16 cellular contexts compared by ENCODE assay signal in genomic region chr1:239237912-239238311, GRCh38.
"Had no signal": no experiment of that assay in that cellular context is flagged by ENCODE, and none has a peak within 500 bp of the region (broad histone marks: within the 10 kb centered on the region; RNA-seq: fewer than 3 reads in every experiment).

No MANE protein-coding gene starts in this region.

- ATAC-seq: activated naive CD4-positive, alpha-beta T cell treated with anti-CD3 and anti-CD28 coated beads, Interleukin-2, amount 50 U/mL, for 72 hours; activated T-cell treated with anti-CD3 and anti-CD28 coated beads, Interleukin-2, amount 50 U/mL, for 4 hours; effector memory CD8-positive, alpha-beta T cell; left colon had no signal

- H3K27me3 Mint-ChIP-seq: activated CD4-positive, alpha-beta memory T cell treated with anti-CD3 and anti-CD28 coated beads for 36 hours; dendritic cell treated with granulocyte-macrophage colony-stimulating factor and Interleukin-4, amounts not matched to agents 40 ng/mL and 50 ng/mL, for 4 days; effector memory CD8-positive, alpha-beta T cell; naive B cell had no signal

- H3K4me1 Mint-ChIP-seq: naive B cell had no signal

- H3K4me3 ChIP-seq: lung, thyroid gland had no signal

- FAIRE-seq: small intestine, urothelium cell line had no signal

- H3K36me3 Mint-ChIP-seq: activated CD4-positive, alpha-beta memory T cell treated with anti-CD3 and anti-CD28 coated beads for 36 hours; activated naive CD4-positive, alpha-beta T cell treated with anti-CD3 and anti-CD28 coated beads, Interleukin-2, amount 50 U/mL, for 72 hours; naive B cell had no signal

- H3K4me3 Mint-ChIP-seq: activated CD4-positive, alpha-beta memory T cell treated with anti-CD3 and anti-CD28 coated beads for 36 hours; activated T-cell treated with anti-CD3 and anti-CD28 coated beads, Interleukin-2, amount 50 U/mL, for 4 hours; dendritic cell treated with granulocyte-macrophage colony-stimulating factor and Interleukin-4, amounts not matched to agents 40 ng/mL and 50 ng/mL, for 4 days; effector memory CD8-positive, alpha-beta T cell; naive B cell had no signal

- H3K27ac Mint-ChIP-seq: activated CD4-positive, alpha-beta memory T cell treated with anti-CD3 and anti-CD28 coated beads for 36 hours; activated naive CD4-positive, alpha-beta T cell treated with anti-CD3 and anti-CD28 coated beads, Interleukin-2, amount 50 U/mL, for 72 hours; dendritic cell treated with granulocyte-macrophage colony-stimulating factor and Interleukin-4, amounts not matched to agents 40 ng/mL and 50 ng/mL, for 4 days; effector memory CD8-positive, alpha-beta T cell; naive B cell had no signal

- DNase-seq: activated CD4-positive, alpha-beta memory T cell treated with anti-CD3 and anti-CD28 coated beads for 36 hours; activated effector memory CD4-positive, alpha-beta T cell treated with anti-CD3 and anti-CD28 coated beads, Interleukin-2, amount 50 U/mL, for 16 hours; activated T-cell treated with anti-CD3 and anti-CD28 coated beads, Interleukin-2, amount 50 U/mL, for 4 hours; amygdala; cerebellar nuclear complex; effector memory CD8-positive, alpha-beta T cell; hippocampal formation; left colon; naive B cell; retina; small intestine; thyroid gland had no signal

- H3K9me3 Mint-ChIP-seq: activated CD4-positive, alpha-beta memory T cell treated with anti-CD3 and anti-CD28 coated beads for 36 hours; activated naive CD4-positive, alpha-beta T cell treated with anti-CD3 and anti-CD28 coated beads, Interleukin-2, amount 50 U/mL, for 72 hours; activated T-cell treated with anti-CD3 and anti-CD28 coated beads, Interleukin-2, amount 50 U/mL, for 4 hours had no signal
